In the genomic region with DNA sequence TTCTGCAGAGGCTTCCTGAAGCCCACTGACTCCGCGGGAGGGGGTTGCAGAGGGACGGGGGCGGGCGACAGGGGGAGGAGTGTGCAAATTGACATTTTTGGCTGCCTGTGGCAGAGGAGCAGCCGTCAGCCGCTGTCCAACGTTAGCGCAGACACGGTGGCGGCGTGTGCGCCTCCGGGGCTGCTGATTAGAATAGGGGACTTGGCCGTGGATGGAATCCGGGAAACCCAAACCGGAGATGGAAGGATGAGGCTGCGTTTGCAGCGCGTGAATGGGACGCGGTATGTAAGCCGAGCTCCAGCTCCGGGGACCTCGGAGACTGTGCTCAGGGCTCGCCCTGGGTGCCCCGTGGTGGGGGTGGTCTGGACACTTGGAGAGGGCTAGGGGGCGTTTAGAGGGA, we compare ENCODE assay signal across 17 cellular contexts.
DNase-seq lines count a peak whose midpoint lies in the region; ATAC-seq and TF ChIP-seq lines count a peak whose summit lies in the region.
"Had no signal": no experiment of that assay in that cellular context is flagged by ENCODE, and none has a peak within 500 bp of the region (broad histone marks: within the 10 kb centered on the region; RNA-seq: fewer than 3 reads in every experiment).

No MANE protein-coding gene starts in this region.

- H3K4me1 ChIP-seq in iPS-20b (ENCODE audit: insufficient read depth, low read length) (no peaks in the 10 kb centered on the region), OCI-LY7 (ENCODE audit: insufficient read depth, low read length, poor library complexity, severe bottlenecking) (no peaks in the 10 kb centered on the region)
- H3K4me1 ChIP-seq: BLaER1, lower lobe of right lung, SJSA1 had no signal

- H3K27ac ChIP-seq in iPS-20b (ENCODE audit: low read length) (no peak overlapping the region), OCI-LY7 (ENCODE audit: low read depth, low read length, poor library complexity, severe bottlenecking) (no peak overlapping the region)
- H3K27ac ChIP-seq: 22Rv1, BLaER1, lower lobe of right lung, SJSA1 had no signal

- H3K9me2 ChIP-seq in OCI-LY7 (ENCODE audit: insufficient read depth, low read length) = no peaks in the 10 kb centered on the region

- no peak overlapping the region for H3K4me2 ChIP-seq in OCI-LY7 (ENCODE audit: low read length)
- H3K4me2 ChIP-seq: BLaER1 had no signal

- intact Hi-C loops in OCI-LY7 (cut with micrococcal nuclease; ENCODE audit: unreplicated experiment) = no loop called here

- H3K79me2 ChIP-seq in OCI-LY7 (ENCODE audit: insufficient read depth, low read depth, low read length) = no peaks in the 10 kb centered on the region

- POLR2A ChIA-PET in OCI-LY7 (lab: Charles Lee) = no interaction called here

- no peak for ATAC-seq in GM18505 (IDR thresholded peaks at IDR 0.05; ENCODE audit: unreplicated experiment)
- ATAC-seq: activated naive CD8-positive, alpha-beta T cell treated with anti-CD3 and anti-CD28 coated beads, Interleukin-2, amount 50 U/mL, for 24 hours; lower lobe of right lung; stimulated activated memory B cell treated with anti-CD40 and anti-IgM and Interleukin-4, amounts not matched to agents 10 μg/mL and 1 μg/mL and 100 μg/mL, for 72 hours had no signal

- H3K36me3 ChIP-seq in iPS-20b (ENCODE audit: insufficient read depth, low read depth, low read length) (no peaks in the 10 kb centered on the region), OCI-LY7 (ENCODE audit: insufficient read depth, low read length) (no peaks in the 10 kb centered on the region)
- H3K36me3 ChIP-seq: BLaER1, lower lobe of right lung, SJSA1 had no signal

- DNase-seq in DMS153 (lab: John Stamatoyannopoulos, UW) (peak; percentile 35), DMS153 treated with DMSO at 0.1 percent for 48 hours (lab: John Stamatoyannopoulos, UW; ENCODE audit: unreplicated experiment) (no peak), astrocyte of the hippocampus (ENCODE audit: low read depth, low spot score) (peak; percentile 2), putamen (ENCODE audit: low spot score) (peak; percentile 19), MV-4-11 (lab: John Stamatoyannopoulos, UW) (no peak), OCI-LY7 (ENCODE audit: low spot score) (no peak)
- DNase-seq: activated CD4-positive, alpha-beta T cell treated with anti-CD3 and anti-CD28 coated beads for 1 hour; activated naive CD8-positive, alpha-beta T cell treated with anti-CD3 and anti-CD28 coated beads, Interleukin-2, amount 50 U/mL, for 24 hours; lower lobe of right lung; NCI-H1417 treated with DMSO at 0.1 percent for 48 hours; NCI-H345 had no signal

- TF ChIP-seq POLR2A in GM18505 (IDR thresholded peaks at IDR 0.05; ENCODE audit: borderline replicate concordance, extremely low read depth, insufficient read depth, insufficient read length) = no peak

- no peak overlapping the region for H2AFZ ChIP-seq in OCI-LY7 (ENCODE audit: low read length)

- peak overlapping the region; percentile 75 for H3K4me3 ChIP-seq in iPS-20b (ENCODE audit: low read length)
- no peak overlapping the region for H3K4me3 ChIP-seq in OCI-LY7 (ENCODE audit: low read depth, low read length, poor library complexity, severe bottlenecking)
- H3K4me3 ChIP-seq: BLaER1, lower lobe of right lung, SJSA1 had no signal

- no peak overlapping the region for H3K9ac ChIP-seq in iPS-20b (ENCODE audit: low read depth, low read length)
- H3K9ac ChIP-seq: BLaER1 had no signal

- BruUV-seq in OCI-LY7 (replicated peaks; lab: Mats Ljungman, UMichigan) = no TSS peak

- peaks cover 34% of the 10 kb centered on the region for H3K27me3 ChIP-seq in iPS-20b (ENCODE audit: insufficient read depth, low read length)
- H3K27me3 ChIP-seq: BLaER1, SJSA1 had no signal

- TF ChIP-seq CTCF in OCI-LY7 (conservative IDR thresholded peaks at IDR 0.05; ENCODE audit: low read length) = no peak

- H3K9me3 ChIP-seq in iPS-20b (ENCODE audit: insufficient read depth, low read depth, low read length) = no peaks in the 10 kb centered on the region
- no peaks in the 10 kb centered on the region for H3K9me3 ChIP-seq in OCI-LY7 (ENCODE audit: low read length)
- H3K9me3 ChIP-seq: BLaER1, lower lobe of right lung, SJSA1 had no signal

- CTCF ChIA-PET in OCI-LY7 (lab: Charles Lee; ENCODE audit: unreplicated experiment) = no interaction called here

- H4K20me1 ChIP-seq in OCI-LY7 (ENCODE audit: insufficient read depth, low read length) = no peaks in the 10 kb centered on the region
- H4K20me1 ChIP-seq: BLaER1 had no signal

Comparison
In these comparisons a context has a peak if more than half of its experiments do, and no peak if none do; other contexts are left out.
1. DNase-seq: peak in DMS153 (single experiment), astrocyte of the hippocampus (single experiment) and putamen (single experiment); none in DMS153 treated with DMSO at 0.1 percent for 48 hours (single experiment), MV-4-11 (single experiment) and OCI-LY7 (single experiment).